Comparison of ENCODE assay signal across 9 cellular contexts in the genomic region with DNA sequence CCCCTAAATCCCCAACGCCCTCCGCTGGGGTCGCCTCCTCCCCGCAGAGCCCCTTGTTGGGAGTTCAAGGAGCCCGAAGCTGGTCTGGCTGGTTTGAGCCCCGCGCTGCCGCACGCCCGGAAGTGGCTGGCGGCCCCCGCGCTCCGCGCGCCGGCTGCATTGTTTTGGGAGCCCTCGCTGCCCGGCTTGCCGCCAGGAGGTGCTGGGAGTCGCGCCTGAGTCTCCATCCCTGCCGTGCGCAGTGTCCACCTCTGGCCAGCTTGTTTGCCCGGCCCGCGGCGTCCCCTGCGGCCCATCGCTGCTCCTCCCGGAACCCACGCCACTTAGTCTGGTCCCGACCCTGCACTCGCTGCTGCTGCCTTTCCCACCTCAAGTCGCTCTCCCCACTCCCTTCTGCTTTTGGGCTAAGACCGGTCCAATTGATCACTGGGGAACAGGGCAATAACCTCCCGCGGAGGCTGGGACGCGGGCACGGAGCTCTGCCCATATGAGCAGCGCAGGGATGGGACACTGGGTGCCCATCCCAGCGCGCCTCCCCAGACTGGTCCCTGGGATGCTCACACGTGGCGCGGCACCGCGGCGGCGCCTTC. TPM values are rescaled to one million over a fixed set of nuclear protein-coding genes. Genes with fewer than 3 reads are reported as not detected.
DNase-seq lines count a peak whose midpoint lies in the region; ATAC-seq, FAIRE-seq and TF ChIP-seq lines count a peak whose summit lies in the region.
"Had no signal": no experiment of that assay in that cellular context is flagged by ENCODE, and none has a peak within 500 bp of the region (broad histone marks: within the 10 kb centered on the region; RNA-seq: fewer than 3 reads in every experiment).

No MANE protein-coding gene starts in this region.

- H4K20me1 ChIP-seq in astrocyte (ENCODE audit: insufficient read depth, low read length): no peaks in the 10 kb centered on the region

- H3K4me1 ChIP-seq in astrocyte (ENCODE audit: insufficient read depth, low read length) (peaks cover 17% of the 10 kb centered on the region), subcutaneous abdominal adipose tissue (ENCODE audit: control insufficient read depth in 5 of 5, insufficient read depth in 5 of 5, low read length in 5 of 5) (peaks cover 5 to 60% (median 49%) of the 10 kb centered on the region in 5 donors)

- FAIRE-seq in astrocyte (lab: Jason Lieb, UNC): no peak
- FAIRE-seq: TTC549 had no signal

- H3K4me3 Mint-ChIP-seq in astrocyte (ENCODE audit: unreplicated experiment): peak overlapping the region; percentile 64

- no peaks in the 10 kb centered on the region for H3K36me3 ChIP-seq in astrocyte (ENCODE audit: insufficient read depth, low read length)
- H3K36me3 ChIP-seq in subcutaneous abdominal adipose tissue (ENCODE audit: control insufficient read depth in 5 of 5, insufficient read depth in 5 of 5, low read length in 5 of 5): no peaks in the 10 kb centered on the region

- H3K27ac ChIP-seq in astrocyte (ENCODE audit: low read depth, low read length): no peak overlapping the region
- H3K27ac ChIP-seq in subcutaneous abdominal adipose tissue (ENCODE audit: low read depth, low read length): no peak overlapping the region

- H3K79me2 ChIP-seq in astrocyte (ENCODE audit: insufficient read depth, low read length): no peaks in the 10 kb centered on the region

- peaks cover 5% of the 10 kb centered on the region for H3K36me3 Mint-ChIP-seq in astrocyte (ENCODE audit: low read depth, unreplicated experiment)

- peaks cover 12% of the 10 kb centered on the region for H3K4me1 Mint-ChIP-seq in astrocyte (ENCODE audit: low read depth, unreplicated experiment)

- H2AFZ ChIP-seq in astrocyte (ENCODE audit: low read depth, low read length): peak overlapping the region; percentile 70

- no peak overlapping the region for H3K9ac ChIP-seq in astrocyte (ENCODE audit: low read length)
- H3K9ac ChIP-seq in subcutaneous abdominal adipose tissue (ENCODE audit: low read length in 5 of 5): no peak overlapping the region

- H3K27me3 ChIP-seq in astrocyte (ENCODE audit: insufficient read depth, low read length) (peaks cover 87% of the 10 kb centered on the region), subcutaneous abdominal adipose tissue (ENCODE audit: control insufficient read depth in 5 of 5, insufficient read depth in 4 of 5, low read length in 5 of 5) (peaks cover 21 to 62% (median 42%) of the 10 kb centered on the region in 5 donors)

- no peak for ATAC-seq in GM19463 (IDR thresholded peaks at IDR 0.05; ENCODE audit: unreplicated experiment)

- DNase-seq in activated CD8-positive, alpha-beta memory T cell treated with anti-CD3 and anti-CD28 coated beads for 24 hours: peak; percentile 76
- no peak for DNase-seq in activated CD8-positive, alpha-beta memory T cell treated with anti-CD3 and anti-CD28 coated beads, Interleukin-2, amount 50 U/mL, for 4 hours
- DNase-seq in astrocyte (ENCODE audit: low read depth) (no peak), left kidney (ENCODE audit: low read depth, low spot score) (peak; percentile 87), NCI-H510A treated with DMSO at 0.1 percent for 48 hours (lab: John Stamatoyannopoulos, UW) (no peak), DMS153 (lab: John Stamatoyannopoulos, UW) (no peak)

- H3K9me3 ChIP-seq in astrocyte (ENCODE audit: insufficient read depth, low read depth, low read length) (no peaks in the 10 kb centered on the region), subcutaneous abdominal adipose tissue (ENCODE audit: control insufficient read depth in 5 of 5, low read length in 5 of 5) (no peaks in the 10 kb centered on the region)

- H3K4me3 ChIP-seq in astrocyte (ENCODE audit: insufficient read depth, low read depth, low read length) (no peak overlapping the region), subcutaneous abdominal adipose tissue (ENCODE audit: low read depth in 1 of 5, low read length in 5 of 5) (peak overlapping the region in 4 of 5 donors; percentile 40 to 70 (median 68))

- no peak for TF ChIP-seq CTCF in astrocyte (IDR thresholded peaks at IDR 0.05; ENCODE audit: insufficient read depth, low read depth, low read length)

- peak overlapping the region; percentile 47 for H3K27ac Mint-ChIP-seq in astrocyte (ENCODE audit: unreplicated experiment)

- H3K27me3 Mint-ChIP-seq in astrocyte (ENCODE audit: low read depth, unreplicated experiment): peaks cover 40% of the 10 kb centered on the region

- no peaks in the 10 kb centered on the region for H3K9me3 Mint-ChIP-seq in astrocyte (ENCODE audit: unreplicated experiment)

- peak overlapping the region; percentile 74 for H3K4me2 ChIP-seq in astrocyte (ENCODE audit: low read length)

RNA-seq across cellular contexts. Expression of a gene that starts 2.2 kb away (rescaled TPM):
- total RNA-seq in astrocyte: 92.8 and 146 TPM in 2 replicates

RNA-seq across cellular contexts. Expression of a gene that starts 31.2 kb away (rescaled TPM):
- total RNA-seq in astrocyte: 1.0 TPM in 2 replicates

Comparison
In these comparisons a context has a peak if more than half of its experiments do, and no peak if none do; other contexts are left out.
1. DNase-seq: peak in activated CD8-positive, alpha-beta memory T cell treated with anti-CD3 and anti-CD28 coated beads for 24 hours (single experiment) and left kidney (single experiment); none in activated CD8-positive, alpha-beta memory T cell treated with anti-CD3 and anti-CD28 coated beads, Interleukin-2, amount 50 U/mL, for 4 hours (single experiment), astrocyte (single experiment), NCI-H510A treated with DMSO at 0.1 percent for 48 hours (single experiment) and DMS153 (single experiment).